In the genomic region with DNA sequence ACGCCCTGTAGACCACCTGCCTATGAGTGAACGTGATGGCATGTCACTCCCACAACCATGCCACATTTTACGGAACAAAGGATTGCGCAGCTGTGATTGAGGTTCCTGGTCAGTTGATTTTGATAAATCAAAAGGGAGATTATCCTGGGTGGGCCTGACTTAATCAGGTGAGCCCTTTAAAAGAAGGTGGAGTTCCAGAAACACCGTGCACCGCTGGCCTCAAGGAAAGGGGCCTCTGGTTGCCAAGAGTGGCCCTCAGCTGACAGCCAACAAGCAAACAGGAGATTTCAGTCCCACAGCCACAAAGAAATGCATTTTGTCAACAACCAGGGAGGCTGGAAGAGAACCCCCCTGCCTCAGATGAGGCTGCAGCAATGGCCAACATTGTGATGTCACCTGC, we compare ENCODE assay signal across 34 cellular contexts. TPM values are rescaled to one million over a fixed set of nuclear protein-coding genes. Genes with fewer than 3 reads are reported as not detected.
DNase-seq lines count a peak whose midpoint lies in the region; TF ChIP-seq lines count a peak whose summit lies in the region.
"Had no signal": no experiment of that assay in that cellular context is flagged by ENCODE, and none has a peak within 500 bp of the region (broad histone marks: within the 10 kb centered on the region; RNA-seq: fewer than 3 reads in every experiment).

No MANE protein-coding gene starts in this region.

- intact Hi-C loops in activated T-helper 1 cell treated with anti-CD3 and anti-CD28 coated beads, Interleukin-12 subunit alpha, Interleukin-12 subunit beta, Interleukin-2, Interleukin-4 antibody, amounts not matched to agents 30 ng/mL and 10 ng/mL and 1 ng/mL, durations not matched to agents 14 hours and 24 hours and 36 hours (cut with micrococcal nuclease): loop anchor here (10.0 kb wide), 3 partner anchors 381 to 1561 kb away; partner anchors contain the start of genes HNRNPH1 and MGAT1

- peaks cover 33% of the 10 kb centered on the region for H3F3A ChIP-seq in DOHH2 (ENCODE audit: control insufficient read depth, insufficient read depth)

- DNase-seq in T-helper 2 cell treated with Interferon-gamma antibody and Interleukin-4, amounts not matched to agents 5 μg/mL and 100 μg/mL, for 36 hours (ENCODE audit: low spot score): no peak
- DNase-seq in T-helper 2 cell: no peak
- no peak for DNase-seq in activated T-helper 1 cell treated with anti-CD3 and anti-CD28 coated beads, Interleukin-12 subunit alpha, Interleukin-12 subunit beta, Interleukin-2, Interleukin-4 antibody, amounts not matched to agents 30 ng/mL and 10 ng/mL and 1 ng/mL, durations not matched to agents 14 hours and 24 hours and 36 hours (ENCODE audit: low spot score)
- DNase-seq in progenitor cell of endocrine pancreas (ENCODE audit: low spot score, unreplicated experiment): no peak
- no peak for DNase-seq in activated effector memory CD4-positive, alpha-beta T cell treated with anti-CD3 and anti-CD28 coated beads, Interleukin-2, amount 50 U/mL, for 16 hours
- no peak for DNase-seq in G401 (ENCODE audit: low spot score)
- no peak for DNase-seq in activated CD4-positive, alpha-beta T cell treated with anti-CD3 and anti-CD28 coated beads, Interleukin-2, amount 50 U/mL, for 4 hours
- DNase-seq: 8988T; activated CD4-positive, alpha-beta T cell treated with anti-CD3 and anti-CD28 coated beads, Interleukin-2, amount 10 ng/mL, durations not matched to agents 24 days and 14 days; activated CD8-positive, alpha-beta memory T cell treated with anti-CD3 and anti-CD28 coated beads, Interleukin-2, amount 10 ng/mL, durations not matched to agents 7 days and 5 days; central memory CD4-positive, alpha-beta T cell; endodermal cell; foreskin fibroblast; head of caudate nucleus; kidney; NCI-H1092; NCI-H1694 treated with DMSO at 0.1 percent for 48 hours; NCI-H2171; NCI-H510A; ovary; stimulated activated CD4-positive, alpha-beta T cell treated with anti-CD3 and anti-CD28 coated beads, Interleukin-2, amount 100 ng/mL, for 48 hours; testis had no signal

- H3K4me2 ChIP-seq in DOHH2 (ENCODE audit: low read length): peak overlapping the region; percentile 98; the same call in 1 of the 2 replicates

- TF ChIP-seq CTCF in DOHH2 (IDR thresholded peaks at IDR 0.05; ENCODE audit: low read depth, low read length, poor library complexity, severe bottlenecking) (no peak), progenitor cell of endocrine pancreas (IDR thresholded peaks at IDR 0.05; ENCODE audit: unreplicated experiment) (no peak)

- in situ Hi-C loops in G401 (cut with HindIII; ENCODE audit: low sequenced_read_pairs): no loop called here

- no peaks in the 10 kb centered on the region for H3K9me3 Mint-ChIP-seq in T-helper 2 cell treated with Interferon-gamma antibody and Interleukin-4, amounts not matched to agents 5 μg/mL and 100 μg/mL, for 36 hours
- no peaks in the 10 kb centered on the region for H3K9me3 Mint-ChIP-seq in activated T-helper 1 cell treated with anti-CD3 and anti-CD28 coated beads, Interleukin-12 subunit alpha, Interleukin-12 subunit beta, Interleukin-2, Interleukin-4 antibody, amounts not matched to agents 30 ng/mL and 10 ng/mL and 1 ng/mL, durations not matched to agents 14 hours and 24 hours and 36 hours
- peaks cover 4% of the 10 kb centered on the region for H3K9me3 Mint-ChIP-seq in progenitor cell of endocrine pancreas (ENCODE audit: low read depth)
- H3K9me3 Mint-ChIP-seq: activated CD4-positive, alpha-beta T cell treated with anti-CD3 and anti-CD28 coated beads, Interleukin-2, amount 10 ng/mL, durations not matched to agents 24 days and 14 days; activated naive CD4-positive, alpha-beta T cell treated with anti-CD3 and anti-CD28 coated beads, Interleukin-2, amount 50 U/mL, for 72 hours; dendritic cell treated with granulocyte-macrophage colony-stimulating factor and Interleukin-4, amounts not matched to agents 40 ng/mL and 50 ng/mL, for 4 days; natural killer cell treated with Interleukin-12 subunit alpha and Interleukin-12 subunit beta and Interleukin-15 and Interleukin-18, amount 100 ng/mL, for 72 hours had no signal

- H3K36me3 ChIP-seq in DOHH2 (ENCODE audit: control insufficient read depth, low read length): no peaks in the 10 kb centered on the region
- H3K36me3 ChIP-seq: ascending aorta, ovary had no signal

- H3K4me1 ChIP-seq in DOHH2 (ENCODE audit: control insufficient read depth, low read length): peaks cover 57% of the 10 kb centered on the region
- H3K4me1 ChIP-seq: testis had no signal

- peaks cover 34% of the 10 kb centered on the region for H3K4me1 Mint-ChIP-seq in T-helper 2 cell treated with Interferon-gamma antibody and Interleukin-4, amounts not matched to agents 5 μg/mL and 100 μg/mL, for 36 hours (ENCODE audit: low read depth)
- H3K4me1 Mint-ChIP-seq in activated T-helper 1 cell treated with anti-CD3 and anti-CD28 coated beads, Interleukin-12 subunit alpha, Interleukin-12 subunit beta, Interleukin-2, Interleukin-4 antibody, amounts not matched to agents 30 ng/mL and 10 ng/mL and 1 ng/mL, durations not matched to agents 14 hours and 24 hours and 36 hours (ENCODE audit: low read depth): peaks cover 50% of the 10 kb centered on the region
- peaks cover 5% of the 10 kb centered on the region for H3K4me1 Mint-ChIP-seq in progenitor cell of endocrine pancreas (ENCODE audit: low read depth)

- H3K79me2 ChIP-seq in DOHH2 (ENCODE audit: control insufficient read depth, low read length): no peaks in the 10 kb centered on the region

- H3K27me3 ChIP-seq in DOHH2 (ENCODE audit: control insufficient read depth, low read length): peaks cover 10% of the 10 kb centered on the region; the same call in 1 of the 2 replicates
- H3K27me3 ChIP-seq: ascending aorta, ovary, testis had no signal

- no peak overlapping the region for H3K27ac ChIP-seq in DOHH2 (ENCODE audit: low read depth, low read length)
- H3K27ac ChIP-seq: ascending aorta, ovary, testis had no signal

- H3K27me3 Mint-ChIP-seq in T-helper 2 cell treated with Interferon-gamma antibody and Interleukin-4, amounts not matched to agents 5 μg/mL and 100 μg/mL, for 36 hours (ENCODE audit: low read depth): peaks cover 13% of the 10 kb centered on the region
- H3K27me3 Mint-ChIP-seq in activated T-helper 1 cell treated with anti-CD3 and anti-CD28 coated beads, Interleukin-12 subunit alpha, Interleukin-12 subunit beta, Interleukin-2, Interleukin-4 antibody, amounts not matched to agents 30 ng/mL and 10 ng/mL and 1 ng/mL, durations not matched to agents 14 hours and 24 hours and 36 hours (ENCODE audit: insufficient read depth): peaks cover 10% of the 10 kb centered on the region
- H3K27me3 Mint-ChIP-seq in progenitor cell of endocrine pancreas: peaks cover 16% of the 10 kb centered on the region

- no peak overlapping the region for H3K27ac Mint-ChIP-seq in T-helper 2 cell treated with Interferon-gamma antibody and Interleukin-4, amounts not matched to agents 5 μg/mL and 100 μg/mL, for 36 hours
- H3K27ac Mint-ChIP-seq in activated T-helper 1 cell treated with anti-CD3 and anti-CD28 coated beads, Interleukin-12 subunit alpha, Interleukin-12 subunit beta, Interleukin-2, Interleukin-4 antibody, amounts not matched to agents 30 ng/mL and 10 ng/mL and 1 ng/mL, durations not matched to agents 14 hours and 24 hours and 36 hours: peak overlapping the region; percentile 23
- H3K27ac Mint-ChIP-seq in progenitor cell of endocrine pancreas: peak overlapping the region; percentile 45
- H3K27ac Mint-ChIP-seq: activated CD4-positive, alpha-beta T cell treated with anti-CD3 and anti-CD28 coated beads, Interleukin-2, amount 10 ng/mL, durations not matched to agents 24 days and 14 days; activated CD8-positive, alpha-beta memory T cell treated with anti-CD3 and anti-CD28 coated beads, Interleukin-2, amount 10 ng/mL, durations not matched to agents 7 days and 5 days; dendritic cell treated with granulocyte-macrophage colony-stimulating factor and Interleukin-4, amounts not matched to agents 40 ng/mL and 50 ng/mL, for 4 days; endodermal cell; natural killer cell treated with Interleukin-12 subunit alpha and Interleukin-12 subunit beta and Interleukin-15 and Interleukin-18, amount 100 ng/mL, for 72 hours had no signal

- no peaks in the 10 kb centered on the region for H3K9me2 ChIP-seq in DOHH2 (replicated peaks; ENCODE audit: control insufficient read depth, low read length)

- no peaks in the 10 kb centered on the region for H3K9me3 ChIP-seq in DOHH2 (ENCODE audit: control insufficient read depth, insufficient read depth, low read length)
- H3K9me3 ChIP-seq: ascending aorta, ovary, testis had no signal

- peaks cover 5% of the 10 kb centered on the region for H3K36me3 Mint-ChIP-seq in T-helper 2 cell treated with Interferon-gamma antibody and Interleukin-4, amounts not matched to agents 5 μg/mL and 100 μg/mL, for 36 hours (ENCODE audit: low read depth)
- peaks cover 1% of the 10 kb centered on the region for H3K36me3 Mint-ChIP-seq in activated T-helper 1 cell treated with anti-CD3 and anti-CD28 coated beads, Interleukin-12 subunit alpha, Interleukin-12 subunit beta, Interleukin-2, Interleukin-4 antibody, amounts not matched to agents 30 ng/mL and 10 ng/mL and 1 ng/mL, durations not matched to agents 14 hours and 24 hours and 36 hours (ENCODE audit: low read depth)
- no peaks in the 10 kb centered on the region for H3K36me3 Mint-ChIP-seq in progenitor cell of endocrine pancreas (ENCODE audit: insufficient read depth)
- H3K36me3 Mint-ChIP-seq: natural killer cell treated with Interleukin-12 subunit alpha and Interleukin-12 subunit beta and Interleukin-15 and Interleukin-18, amount 100 ng/mL, for 72 hours had no signal

- no peaks in the 10 kb centered on the region for H4K20me1 ChIP-seq in DOHH2 (ENCODE audit: control insufficient read depth, insufficient read depth, low read depth, low read length)

- H3K4me3 Mint-ChIP-seq in T-helper 2 cell treated with Interferon-gamma antibody and Interleukin-4, amounts not matched to agents 5 μg/mL and 100 μg/mL, for 36 hours: peak overlapping the region; percentile 45
- H3K4me3 Mint-ChIP-seq in activated T-helper 1 cell treated with anti-CD3 and anti-CD28 coated beads, Interleukin-12 subunit alpha, Interleukin-12 subunit beta, Interleukin-2, Interleukin-4 antibody, amounts not matched to agents 30 ng/mL and 10 ng/mL and 1 ng/mL, durations not matched to agents 14 hours and 24 hours and 36 hours: no peak overlapping the region
- peak overlapping the region; percentile 15 for H3K4me3 Mint-ChIP-seq in progenitor cell of endocrine pancreas (ENCODE audit: low read depth)
- H3K4me3 Mint-ChIP-seq: activated CD8-positive, alpha-beta memory T cell treated with anti-CD3 and anti-CD28 coated beads, Interleukin-2, amount 10 ng/mL, durations not matched to agents 7 days and 5 days; dendritic cell treated with granulocyte-macrophage colony-stimulating factor and Interleukin-4, amounts not matched to agents 40 ng/mL and 50 ng/mL, for 4 days; natural killer cell treated with Interleukin-12 subunit alpha and Interleukin-12 subunit beta and Interleukin-15 and Interleukin-18, amount 100 ng/mL, for 72 hours had no signal

- H3K4me3 ChIP-seq in DOHH2 (ENCODE audit: low read length): no peak overlapping the region
- H3K4me3 ChIP-seq: ascending aorta, GM12878, ovary, testis had no signal

RNA-seq across cellular contexts. Expression of gene TRIM7, which starts 19.0 kb away (rescaled TPM):
- 1.5 and 1.8 TPM in 2 replicates for total RNA-seq in activated T-helper 1 cell treated with anti-CD3 and anti-CD28 coated beads, Interleukin-12 subunit alpha, Interleukin-12 subunit beta, Interleukin-2, Interleukin-4 antibody, amounts not matched to agents 30 ng/mL and 10 ng/mL and 1 ng/mL, durations not matched to agents 14 hours and 24 hours and 36 hours
- total RNA-seq in progenitor cell of endocrine pancreas: not detected in 2 replicates
- total RNA-seq in G401 (2014; rRNA removed; shearing (Covaris generic)): 3.9 and 5.1 TPM in 2 replicates
- total RNA-seq: endodermal cell had no signal

RNA-seq across cellular contexts. Expression of gene TRIM41, which starts 37.1 kb away (rescaled TPM):
- 31.8 and 34.8 TPM in 2 replicates for total RNA-seq in activated T-helper 1 cell treated with anti-CD3 and anti-CD28 coated beads, Interleukin-12 subunit alpha, Interleukin-12 subunit beta, Interleukin-2, Interleukin-4 antibody, amounts not matched to agents 30 ng/mL and 10 ng/mL and 1 ng/mL, durations not matched to agents 14 hours and 24 hours and 36 hours
- total RNA-seq in progenitor cell of endocrine pancreas: 37.4 and 37.6 TPM in 2 replicates
- total RNA-seq in G401 (2014; rRNA removed; shearing (Covaris generic)): 23.0 and 27.3 TPM in 2 replicates

RNA-seq across cellular contexts. Expression of gene OR2V2, which starts 38.6 kb away (rescaled TPM):
- not detected in 2 replicates for total RNA-seq in activated T-helper 1 cell treated with anti-CD3 and anti-CD28 coated beads, Interleukin-12 subunit alpha, Interleukin-12 subunit beta, Interleukin-2, Interleukin-4 antibody, amounts not matched to agents 30 ng/mL and 10 ng/mL and 1 ng/mL, durations not matched to agents 14 hours and 24 hours and 36 hours
- not detected in 2 replicates for total RNA-seq in progenitor cell of endocrine pancreas
- total RNA-seq in G401 (2014; rRNA removed; shearing (Covaris generic)): not detected in 2 replicates
- total RNA-seq: activated CD4-positive, alpha-beta T cell treated with anti-CD3 and anti-CD28 coated beads, Interleukin-2, amount 10 ng/mL, durations not matched to agents 24 days and 14 days; activated CD8-positive, alpha-beta memory T cell treated with anti-CD3 and anti-CD28 coated beads, Interleukin-2, amount 10 ng/mL, durations not matched to agents 7 days and 5 days; activated naive CD4-positive, alpha-beta T cell treated with anti-CD3 and anti-CD28 coated beads, Interleukin-2, amount 50 U/mL, for 72 hours; ascending aorta; Daoy; endodermal cell; esophagus mucosa; GM12878; kidney; liver; natural killer cell treated with Interleukin-12 subunit alpha and Interleukin-12 subunit beta and Interleukin-15 and Interleukin-18, amount 100 ng/mL, for 72 hours; Right ventricle myocardium inferior; T-helper 2 cell treated with Interferon-gamma antibody and Interleukin-4, amounts not matched to agents 100 ng/mL and 5 ng/mL, for 36 hours; testis had no signal

RNA-seq across cellular contexts. Expression of gene OR2V1, which starts 55.1 kb away (rescaled TPM):
- not detected in 2 replicates for total RNA-seq in activated T-helper 1 cell treated with anti-CD3 and anti-CD28 coated beads, Interleukin-12 subunit alpha, Interleukin-12 subunit beta, Interleukin-2, Interleukin-4 antibody, amounts not matched to agents 30 ng/mL and 10 ng/mL and 1 ng/mL, durations not matched to agents 14 hours and 24 hours and 36 hours
- total RNA-seq in progenitor cell of endocrine pancreas: not detected in 2 replicates
- not detected in 2 replicates for total RNA-seq in G401 (2014; rRNA removed; shearing (Covaris generic))
- total RNA-seq: activated CD4-positive, alpha-beta T cell treated with anti-CD3 and anti-CD28 coated beads, Interleukin-2, amount 10 ng/mL, durations not matched to agents 24 days and 14 days; activated CD8-positive, alpha-beta memory T cell treated with anti-CD3 and anti-CD28 coated beads, Interleukin-2, amount 10 ng/mL, durations not matched to agents 7 days and 5 days; activated naive CD4-positive, alpha-beta T cell treated with anti-CD3 and anti-CD28 coated beads, Interleukin-2, amount 50 U/mL, for 72 hours; ascending aorta; Daoy; endodermal cell; esophagus mucosa; GM12878; kidney; liver; natural killer cell treated with Interleukin-12 subunit alpha and Interleukin-12 subunit beta and Interleukin-15 and Interleukin-18, amount 100 ng/mL, for 72 hours; OCI-LY7; ovary; Right ventricle myocardium inferior; T-helper 2 cell treated with Interferon-gamma antibody and Interleukin-4, amounts not matched to agents 100 ng/mL and 5 ng/mL, for 36 hours; testis had no signal

RNA-seq across cellular contexts. Expression of gene RACK1, which starts 57.7 kb away (rescaled TPM):
- 2,098 and 2,121 TPM in 2 replicates for total RNA-seq in activated T-helper 1 cell treated with anti-CD3 and anti-CD28 coated beads, Interleukin-12 subunit alpha, Interleukin-12 subunit beta, Interleukin-2, Interleukin-4 antibody, amounts not matched to agents 30 ng/mL and 10 ng/mL and 1 ng/mL, durations not matched to agents 14 hours and 24 hours and 36 hours
- 1,813 and 1,855 TPM in 2 replicates for total RNA-seq in progenitor cell of endocrine pancreas
- 4,601 and 5,352 TPM in 2 replicates for total RNA-seq in G401 (2014; rRNA removed; shearing (Covaris generic))
